13 cellular contexts compared by ENCODE assay signal in the genomic region with DNA sequence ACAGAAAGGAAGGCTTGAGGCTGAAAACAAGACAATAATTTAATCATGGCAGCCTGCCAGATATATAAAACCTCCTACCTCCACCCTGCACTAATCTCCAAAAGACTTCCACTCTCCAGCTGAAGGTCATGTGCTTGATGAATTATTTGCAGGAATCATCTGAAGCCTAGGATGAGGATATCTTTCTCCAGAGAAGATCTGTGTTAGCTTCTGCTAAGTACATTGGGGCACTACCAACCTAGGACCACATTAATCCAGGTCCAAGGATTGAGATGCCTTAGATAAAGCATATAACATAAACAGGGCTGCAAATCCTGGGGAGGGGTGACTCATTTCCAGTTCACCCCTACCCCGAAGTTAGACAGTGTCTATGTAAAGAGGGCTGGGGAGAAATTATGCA.
DNase-seq lines count a peak whose midpoint lies in the region; ATAC-seq and TF ChIP-seq lines count a peak whose summit lies in the region.
"Had no signal": no experiment of that assay in that cellular context is flagged by ENCODE, and none has a peak within 500 bp of the region (broad histone marks: within the 10 kb centered on the region; RNA-seq: fewer than 3 reads in every experiment).

No MANE protein-coding gene starts in this region.

- intact Hi-C loops in spleen (cut with DNase I; ENCODE audit: low total_unique reads) = no loop called here

- no peak for ATAC-seq in GM18520 (IDR thresholded peaks at IDR 0.05; ENCODE audit: unreplicated experiment)
- ATAC-seq: activated naive CD4-positive, alpha-beta T cell treated with anti-CD3 and anti-CD28 coated beads, Interleukin-2, amount 50 U/mL, for 72 hours; left cardiac atrium had no signal

- H3K4me1 ChIP-seq in spleen = peaks cover 0 to 3% (median 0%) of the 10 kb centered on the region in 6 donors

- no peak for TF ChIP-seq POLR2A in spleen (IDR thresholded peaks at IDR 0.05)

- 55 to 81% (median 62%) methylated on average over 1 of the region's 1 CpG for WGBS in spleen, 5 donors

- no peaks in the 10 kb centered on the region for H3K27me3 ChIP-seq in spleen (replicated peaks in 1 of 7)
- H3K27me3 ChIP-seq: neutrophil had no signal

- peaks cover 0 to 7% (median 0%) of the 10 kb centered on the region in 6 donors for H3K36me3 ChIP-seq in spleen
- H3K36me3 ChIP-seq: neutrophil had no signal

- H3K4me3 ChIP-seq in cardiac fibroblast (replicated peaks in 1 of 2; ENCODE audit: low read depth in 2 of 2, low read length in 2 of 2) = no peak overlapping the region
- H3K4me3 ChIP-seq in spleen = no peak overlapping the region

- H3K9me3 ChIP-seq in spleen = no peaks in the 10 kb centered on the region
- H3K9me3 ChIP-seq: neutrophil had no signal

- TF ChIP-seq CTCF in cardiac fibroblast (IDR thresholded peaks at IDR 0.05; ENCODE audit: low read depth, low read length) (no peak), spleen (IDR thresholded peaks at IDR 0.05 in 8 of 11, conservative IDR thresholded peaks at IDR 0.05 in 3 of 11) (no peak)

- DNase-seq in DMS 273 (lab: John Stamatoyannopoulos, UW; ENCODE audit: unreplicated experiment) (peak; percentile 49), DMS 273 treated with DMSO at 0.1 percent for 48 hours (lab: John Stamatoyannopoulos, UW) (no peak), NCI-H2227 (lab: John Stamatoyannopoulos, UW; ENCODE audit: unreplicated experiment) (peak; percentile 61), cardiac fibroblast (ENCODE audit: low read depth in 2 of 2) (peak; percentile 15 to 52), non-pigmented ciliary epithelial cell (ENCODE audit: low read depth) (peak; percentile 10), inferior parietal cortex (ENCODE audit: extremely low spot score) (no peak), spleen (no peak)
- DNase-seq: left cardiac atrium, NCI-H1436 treated with DMSO at 0.1 percent for 48 hours had no signal

- no peak overlapping the region for H3K27ac ChIP-seq in spleen
- H3K27ac ChIP-seq: 22Rv1, neutrophil had no signal

Comparison
In these comparisons a context has a peak if more than half of its experiments do, and no peak if none do; other contexts are left out.
1. DNase-seq: peak in DMS 273 (single experiment), NCI-H2227 (single experiment), cardiac fibroblast (2 of 2) and non-pigmented ciliary epithelial cell (single experiment); none in DMS 273 treated with DMSO at 0.1 percent for 48 hours (single experiment), inferior parietal cortex (single experiment) and spleen (single experiment).